21 cellular contexts compared by ENCODE assay signal in the genomic region with DNA sequence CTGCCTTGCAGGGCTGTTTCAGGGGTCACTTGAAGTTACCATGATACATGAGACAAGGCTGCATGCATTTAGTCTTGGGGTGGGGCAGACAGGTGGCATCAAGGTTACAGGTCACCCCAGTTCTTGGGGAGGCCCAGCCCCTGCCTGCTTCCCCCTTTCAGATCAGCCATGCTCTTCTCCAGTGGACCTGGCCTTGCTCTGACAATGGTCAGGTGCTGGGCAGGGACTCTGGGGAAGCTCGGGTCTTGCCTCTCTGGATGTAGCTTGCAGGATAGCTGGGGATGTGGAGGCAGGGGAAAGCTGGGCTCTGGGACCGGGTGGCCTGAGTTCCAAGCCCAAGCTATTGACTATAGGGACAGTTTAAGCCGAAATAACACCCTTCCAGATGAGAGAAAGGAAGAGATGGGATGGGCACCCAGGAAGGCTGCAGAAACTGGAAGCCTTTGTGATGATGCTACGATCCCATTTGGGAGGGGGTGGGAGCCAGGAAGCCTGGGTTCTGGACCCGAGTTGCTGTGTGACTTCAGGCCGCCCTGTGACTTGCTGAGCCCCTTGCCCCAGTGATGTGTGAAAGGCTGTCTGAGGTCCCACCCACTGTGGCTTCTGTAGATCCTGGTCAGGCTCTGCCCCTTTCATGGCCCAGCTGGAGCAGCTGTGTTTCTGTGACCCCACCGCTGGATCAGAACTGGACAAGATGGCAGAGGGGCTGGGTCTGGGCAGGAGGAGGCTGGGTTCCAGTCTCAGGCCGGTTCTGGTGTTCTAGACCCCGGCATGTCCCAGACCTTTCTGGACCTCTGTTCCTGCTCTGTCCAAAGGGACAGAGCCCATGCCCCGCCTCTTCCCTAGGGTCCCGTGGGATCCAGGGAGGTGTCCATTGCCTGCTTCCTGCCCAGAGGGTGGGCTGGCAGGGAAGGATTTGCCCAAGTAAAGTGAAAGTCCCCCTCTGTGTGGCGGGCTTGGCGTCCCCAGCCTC. TPM values are rescaled to one million over a fixed set of nuclear protein-coding genes. Genes with fewer than 3 reads are reported as not detected.
DNase-seq lines count a peak whose midpoint lies in the region; ATAC-seq and TF ChIP-seq lines count a peak whose summit lies in the region.
"Had no signal": no experiment of that assay in that cellular context is flagged by ENCODE, and none has a peak within 500 bp of the region (broad histone marks: within the 10 kb centered on the region; RNA-seq: fewer than 3 reads in every experiment).

No MANE protein-coding gene starts in this region.

- intact Hi-C loops in Caco-2 (cut with micrococcal nuclease; ENCODE audit: unreplicated experiment), result loop anchor here (5.0 kb wide), 1 partner anchor 62 kb away; no protein-coding TSS in a partner anchor
- intact Hi-C loops in colonic mucosa (cut with DNase I), result no loop called here
- intact Hi-C loops in spleen (cut with DNase I; ENCODE audit: low total_unique reads), result no loop called here

- H2AFZ ChIP-seq in mesenchymal stem cell (ENCODE audit: low read depth, low read length), result no peak overlapping the region

- H3K14ac ChIP-seq in mesenchymal stem cell (ENCODE audit: low read length in 2 of 2), result no peak overlapping the region

- H2AK5ac ChIP-seq in mesenchymal stem cell (ENCODE audit: low read length, severe bottlenecking), result peak overlapping the region; percentile 23

- no peak overlapping the region for H3K27ac Mint-ChIP-seq in Caco-2 (ENCODE audit: unreplicated experiment)
- H3K27ac Mint-ChIP-seq: activated naive CD4-positive, alpha-beta T cell treated with anti-CD3 and anti-CD28 coated beads for 36 hours had no signal

- H3K4me3 ChIP-seq in Caco-2 (ENCODE audit: low read depth, low read length) (no peak overlapping the region), colonic mucosa (peak overlapping the region; percentile 39), mesenchymal stem cell (ENCODE audit: insufficient read depth in 1 of 2, low read depth in 1 of 2, low read length in 2 of 2) (peak overlapping the region in 1 of 2 experiments; percentile 91), spleen (peak overlapping the region in 3 of 8 donors; percentile 65 to 77 (median 68))

- H3K9ac ChIP-seq in colonic mucosa (ENCODE audit: low read depth in 2 of 2, low read length in 2 of 2), result peak overlapping the region; percentile 68 to 88
- peak overlapping the region; percentile 84 for H3K9ac ChIP-seq in mesenchymal stem cell (ENCODE audit: low read length)

- H4K91ac ChIP-seq in mesenchymal stem cell (ENCODE audit: low read length), result no peak overlapping the region

- H3K36me3 ChIP-seq in Caco-2 (ENCODE audit: control insufficient read depth, insufficient read depth, low read length) (no peaks in the 10 kb centered on the region), colonic mucosa (no peaks in the 10 kb centered on the region), mesenchymal stem cell (ENCODE audit: control insufficient read depth in 1 of 2, insufficient read depth in 2 of 2, low read depth in 1 of 2, low read length in 2 of 2) (peaks cover 29 to 37% of the 10 kb centered on the region in 2 experiments), spleen (peaks cover 0 to 47% (median 7%) of the 10 kb centered on the region in 6 donors)
- H3K36me3 ChIP-seq: ovary had no signal

- CTCF ChIA-PET in Caco-2 (lab: Charles Lee), result interaction anchor here (0.7 to 3.1 kb wide), 2 partner anchors 20 to 152 kb away, joined by 3 to 26 read pairs; no protein-coding TSS in a partner anchor

- H4K8ac ChIP-seq in mesenchymal stem cell (ENCODE audit: low read length), result no peak overlapping the region

- no peak overlapping the region for H2BK5ac ChIP-seq in mesenchymal stem cell (ENCODE audit: low read depth, low read length, poor library complexity, severe bottlenecking)

- peaks cover 15% of the 10 kb centered on the region for H3K79me1 ChIP-seq in mesenchymal stem cell (replicated peaks; ENCODE audit: low read length, poor library complexity, severe bottlenecking)

- H3K36me3 Mint-ChIP-seq in Caco-2 (ENCODE audit: insufficient read depth, unreplicated experiment), result no peaks in the 10 kb centered on the region
- H3K36me3 Mint-ChIP-seq: brain had no signal

- H3K4me3 Mint-ChIP-seq in Caco-2 (ENCODE audit: unreplicated experiment), result peak overlapping the region; percentile 63
- H3K4me3 Mint-ChIP-seq: activated naive CD4-positive, alpha-beta T cell treated with anti-CD3 and anti-CD28 coated beads for 36 hours had no signal

- H3K4ac ChIP-seq in mesenchymal stem cell (ENCODE audit: low read depth in 1 of 2, low read length in 2 of 2), result no peak overlapping the region

- H3K27me3 Mint-ChIP-seq in Caco-2 (ENCODE audit: insufficient read depth, unreplicated experiment), result no peaks in the 10 kb centered on the region

- H3K27ac ChIP-seq in colonic mucosa, result no peak overlapping the region
- no peak overlapping the region for H3K27ac ChIP-seq in mesenchymal stem cell (ENCODE audit: low read length, poor library complexity, severe bottlenecking)
- peak overlapping the region in 1 of 8 donors; percentile 95 for H3K27ac ChIP-seq in spleen
- H3K27ac ChIP-seq: ovary had no signal

- H3K27me3 ChIP-seq in Caco-2 (replicated peaks; ENCODE audit: control insufficient read depth, insufficient read depth, low read length) (no peaks in the 10 kb centered on the region), colonic mucosa (peaks cover 26% of the 10 kb centered on the region), mesenchymal stem cell (ENCODE audit: control insufficient read depth in 1 of 2, insufficient read depth in 1 of 2, low read length in 2 of 2) (no peaks in the 10 kb centered on the region), spleen (replicated peaks in 1 of 7) (peaks cover 0 to 40% (median 18%) of the 10 kb centered on the region in 7 donors)
- H3K27me3 ChIP-seq: ovary had no signal

- no peak overlapping the region for H2BK12ac ChIP-seq in mesenchymal stem cell (ENCODE audit: low read length in 2 of 2)

- H2BK120ac ChIP-seq in mesenchymal stem cell (ENCODE audit: low read depth, low read length), result no peak overlapping the region

- no peak overlapping the region for H2BK15ac ChIP-seq in mesenchymal stem cell (ENCODE audit: low read depth, poor library complexity, severe bottlenecking)

- no peak for TF ChIP-seq POLR2A in spleen (IDR thresholded peaks at IDR 0.05)

- H3K18ac ChIP-seq in mesenchymal stem cell (ENCODE audit: low read depth in 1 of 2, low read length in 2 of 2), result no peak overlapping the region

- BruUV-seq in Caco-2 (replicated peaks; lab: Mats Ljungman, UMichigan), result no TSS peak

- no peak overlapping the region for H3K23ac ChIP-seq in mesenchymal stem cell (ENCODE audit: low read length in 2 of 2)

- no peak for TF ChIP-seq CTCF in Caco-2 (IDR thresholded peaks at IDR 0.05; ENCODE audit: insufficient read depth in 1 of 2, low read depth in 1 of 2, low read length in 1 of 2, severe bottlenecking in 1 of 2, unreplicated experiment in 1 of 2)
- TF ChIP-seq CTCF in colonic mucosa (IDR thresholded peaks at IDR 0.05), result no peak
- TF ChIP-seq CTCF in spleen (IDR thresholded peaks at IDR 0.05 in 8 of 11, conservative IDR thresholded peaks at IDR 0.05 in 3 of 11), result no peak

- WGBS in mesenchymal stem cell, result 95% methylated on average over 13 of the region's 13 CpGs
- 86 to 92% (median 89%) methylated on average over 9 to 13 of the region's 13 CpGs for WGBS in spleen, 5 donors

- H3K9me3 Mint-ChIP-seq in Caco-2 (ENCODE audit: unreplicated experiment), result no peaks in the 10 kb centered on the region
- H3K9me3 Mint-ChIP-seq: activated naive CD4-positive, alpha-beta T cell treated with anti-CD3 and anti-CD28 coated beads for 36 hours had no signal

- H3K9me3 ChIP-seq in Caco-2 (no peaks in the 10 kb centered on the region), colonic mucosa (no peaks in the 10 kb centered on the region), mesenchymal stem cell (ENCODE audit: control insufficient read depth, low read length) (no peaks in the 10 kb centered on the region), spleen (no peaks in the 10 kb centered on the region)
- H3K9me3 ChIP-seq: ovary had no signal

- H3K4me1 Mint-ChIP-seq in Caco-2 (ENCODE audit: low read depth, unreplicated experiment), result peaks cover 6% of the 10 kb centered on the region

- no peak for ATAC-seq in GM18861 (IDR thresholded peaks at IDR 0.05; ENCODE audit: unreplicated experiment)
- no peak for ATAC-seq in HG02642 (IDR thresholded peaks at IDR 0.05; ENCODE audit: poor library complexity, unreplicated experiment)
- ATAC-seq in HG03460 (IDR thresholded peaks at IDR 0.05; ENCODE audit: unreplicated experiment), result no peak

- POLR2A ChIA-PET in Caco-2 (lab: Charles Lee), result no interaction called here

- H3K4me2 ChIP-seq in mesenchymal stem cell (ENCODE audit: low read length, poor library complexity, severe bottlenecking), result no peak overlapping the region

- no peak for DNase-seq in Caco-2
- no peak for DNase-seq in colonic mucosa
- no peak for DNase-seq in mesenchymal stem cell
- peak; percentile 69 for DNase-seq in spleen
- DNase-seq in NCI-H1694 (lab: John Stamatoyannopoulos, UW), result no peak
- DNase-seq: activated CD4-positive, CD25-positive, alpha-beta regulatory T cell; activated naive CD4-positive, alpha-beta T cell treated with anti-CD3 and anti-CD28 coated beads for 36 hours; effector memory CD4-positive, alpha-beta T cell; foreskin melanocyte; GDM1; Kasumi-1; mesendoderm; NCI-H187; NCI-H748 treated with DMSO at 0.1 percent for 48 hours; stimulated activated CD4-positive, alpha-beta T cell treated with anti-CD3 and anti-CD28 coated beads, Interleukin-15, amount 100 ng/mL, for 24 hours had no signal

- peaks cover 7% of the 10 kb centered on the region for H3K4me1 ChIP-seq in Caco-2
- peaks cover 13% of the 10 kb centered on the region for H3K4me1 ChIP-seq in colonic mucosa
- peaks cover 90% of the 10 kb centered on the region for H3K4me1 ChIP-seq in mesenchymal stem cell (ENCODE audit: control insufficient read depth, insufficient read depth, low read depth, low read length)
- H3K4me1 ChIP-seq in spleen, result peaks cover 35 to 92% (median 76%) of the 10 kb centered on the region in 6 donors

RNA-seq across cellular contexts. Expression of a gene that starts 2.1 kb away (rescaled TPM):
- 7.9 and 8.1 TPM in 2 replicates for total RNA-seq in Caco-2 (2022)
- 10 to 100 TPM; 10.5 to 26.9 TPM for total RNA-seq in colonic mucosa
- polyA plus RNA-seq in mesenchymal stem cell (2013, experiment 1 of 2), result 29.2 TPM
- 27.7 TPM for polyA plus RNA-seq in mesenchymal stem cell (2013, experiment 2 of 2)
- total RNA-seq in spleen, result 100 to 1,000 TPM; 147 to 297 (median 261) TPM
- 100 to 1,000 TPM in 2 of 3 donors, 10 to 100 TPM in 1; 90.2 to 410 (median 391) TPM for polyA plus RNA-seq in spleen

RNA-seq across cellular contexts. Expression of a gene that starts 30.9 kb away (rescaled TPM):
- total RNA-seq in Caco-2 (2022), result 6.3 and 6.7 TPM in 2 replicates
- total RNA-seq in colonic mucosa, result 10 to 100 TPM; 11.3 to 15.6 TPM
- polyA plus RNA-seq in mesenchymal stem cell (2013, experiment 1 of 2), result not detected
- 0.05 TPM for polyA plus RNA-seq in mesenchymal stem cell (2013, experiment 2 of 2)
- total RNA-seq in spleen, result 10 to 100 TPM in 4 of 7 donors, 1 to 10 TPM in 3; 2.0 to 30.0 (median 10.5) TPM
- polyA plus RNA-seq in spleen, result 10 to 100 TPM; 18.5 to 39.2 (median 25.4) TPM
- total RNA-seq: activated naive CD4-positive, alpha-beta T cell treated with anti-CD3 and anti-CD28 coated beads for 36 hours; T-helper 1 cell treated with Interleukin-12 subunit alpha and Interleukin-12 subunit beta and Interleukin-4 antibody, amounts not matched to agents 30 ng/mL and 1 ng/mL, for 36 hours had no signal

RNA-seq across cellular contexts. Expression of a gene that starts 41.4 kb away (rescaled TPM):
- total RNA-seq in Caco-2 (2022), result not detected in 2 replicates
- not detected for total RNA-seq in colonic mucosa
- polyA plus RNA-seq in mesenchymal stem cell (2013, experiment 1 of 2), result not detected
- not detected for polyA plus RNA-seq in mesenchymal stem cell (2013, experiment 2 of 2)
- not detected for total RNA-seq in spleen
- polyA plus RNA-seq in spleen, result under 1 TPM in 2 of 3 donors, not detected in 1; 0.52 to 0.55 TPM
- total RNA-seq: activated naive CD4-positive, alpha-beta T cell treated with anti-CD3 and anti-CD28 coated beads for 36 hours; T-helper 1 cell treated with Interleukin-12 subunit alpha and Interleukin-12 subunit beta and Interleukin-4 antibody, amounts not matched to agents 30 ng/mL and 1 ng/mL, for 36 hours had no signal
- polyA plus RNA-seq: ovary had no signal

Comparison
In these comparisons a context has a peak if more than half of its experiments do, and no peak if none do; other contexts are left out.
1. RNA of a gene that starts 2.1 kb away (total RNA-seq): 147 to 297 TPM in spleen; 10.5 to 26.9 TPM in colonic mucosa and 7.9 to 8.1 TPM in Caco-2; every median in the first group is over 4 times any median in the second.